Comparison of ENCODE assay signal across 2 cellular contexts in genomic region chr2:70947556-70948184, GRCh38.
TF ChIP-seq lines count a peak whose summit lies in the region.

No MANE protein-coding gene starts in this region.

TF ChIP-seq in SK-N-SH, 30 proteins besides CTCF, POLR2A, EP300 and RAD21 (continued from another document):
- TF ChIP-seq, protein P1, sequence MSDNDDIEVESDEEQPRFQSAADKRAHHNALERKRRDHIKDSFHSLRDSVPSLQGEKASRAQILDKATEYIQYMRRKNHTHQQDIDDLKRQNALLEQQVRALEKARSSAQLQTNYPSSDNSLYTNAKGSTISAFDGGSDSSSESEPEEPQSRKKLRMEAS (IDR thresholded peaks at IDR 0.05; ENCODE audit: low read depth): peak; percentile 41; the same call in 1 of the 2 replicates
- TF ChIP-seq TCF12 (IDR thresholded peaks at IDR 0.05): no peak
- no peak for TF ChIP-seq TEAD4 (IDR thresholded peaks at IDR 0.05; ENCODE audit: borderline replicate concordance, insufficient read depth)
- TF ChIP-seq, protein P2, sequence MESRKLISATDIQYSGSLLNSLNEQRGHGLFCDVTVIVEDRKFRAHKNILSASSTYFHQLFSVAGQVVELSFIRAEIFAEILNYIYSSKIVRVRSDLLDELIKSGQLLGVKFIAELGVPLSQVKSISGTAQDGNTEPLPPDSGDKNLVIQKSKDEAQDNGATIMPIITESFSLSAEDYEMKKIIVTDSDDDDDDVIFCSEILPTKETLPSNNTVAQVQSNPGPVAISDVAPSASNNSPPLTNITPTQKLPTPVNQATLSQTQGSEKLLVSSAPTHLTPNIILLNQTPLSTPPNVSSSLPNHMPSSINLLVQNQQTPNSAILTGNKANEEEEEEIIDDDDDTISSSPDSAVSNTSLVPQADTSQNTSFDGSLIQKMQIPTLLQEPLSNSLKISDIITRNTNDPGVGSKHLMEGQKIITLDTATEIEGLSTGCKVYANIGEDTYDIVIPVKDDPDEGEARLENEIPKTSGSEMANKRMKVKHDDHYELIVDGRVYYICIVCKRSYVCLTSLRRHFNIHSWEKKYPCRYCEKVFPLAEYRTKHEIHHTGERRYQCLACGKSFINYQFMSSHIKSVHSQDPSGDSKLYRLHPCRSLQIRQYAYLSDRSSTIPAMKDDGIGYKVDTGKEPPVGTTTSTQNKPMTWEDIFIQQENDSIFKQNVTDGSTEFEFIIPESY (IDR thresholded peaks at IDR 0.05; ENCODE audit: borderline replicate concordance, low read depth): no peak

TF ChIP-seq in HEK293T, 16 proteins besides CTCF, POLR2A, EP300 and RAD21 (continued from another document):
- TF ChIP-seq ZNF384 (IDR thresholded peaks at IDR 0.05) (no peak), SUZ12 (IDR thresholded peaks at IDR 0.05) (no peak), SP1 (IDR thresholded peaks at IDR 0.05) (no peak)
